ENCODE assay signal across 14 cellular contexts in the genomic region with DNA sequence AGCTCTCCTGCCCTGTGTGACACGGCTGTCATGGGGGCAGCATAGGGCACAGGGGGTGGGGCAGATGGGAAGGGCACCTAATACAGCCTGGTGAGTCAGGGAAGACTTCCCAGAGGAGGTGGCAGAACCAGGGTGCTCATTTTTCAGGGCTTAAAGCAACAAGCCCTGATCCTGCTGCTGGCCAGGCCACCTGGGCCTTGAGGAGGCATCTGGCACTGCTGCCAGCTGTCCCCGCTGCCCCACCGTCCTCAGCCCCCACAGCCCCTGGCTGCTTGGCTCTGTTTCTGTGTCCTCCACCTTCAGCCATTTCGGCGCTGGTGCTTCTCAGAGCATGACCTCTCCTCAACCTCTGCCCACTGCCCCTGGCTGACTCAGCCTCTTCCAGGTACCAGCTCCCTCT. TPM values are rescaled to one million over a fixed set of nuclear protein-coding genes. Genes with fewer than 3 reads are reported as not detected.
A peak's percentile ranks its signal among the peaks of the same experiment; 100 is the strongest.
DNase-seq lines count a peak whose midpoint lies in the region; ATAC-seq and TF ChIP-seq lines count a peak whose summit lies in the region.
"Had no signal": no experiment of that assay in that cellular context is flagged by ENCODE, and none has a peak within 500 bp of the region (broad histone marks: within the 10 kb centered on the region; RNA-seq: fewer than 3 reads in every experiment).

No MANE protein-coding gene starts in this region.

- no peak for TF ChIP-seq EP300 in tibial nerve (IDR thresholded peaks at IDR 0.05)

- intact Hi-C loops in activated naive CD4-positive, alpha-beta T cell treated with anti-CD3 and anti-CD28 coated beads for 36 hours (cut with micrococcal nuclease): no loop called here

- peaks cover 35% of the 10 kb centered on the region for H3K4me1 Mint-ChIP-seq in activated naive CD4-positive, alpha-beta T cell treated with anti-CD3 and anti-CD28 coated beads for 36 hours (ENCODE audit: low read depth)
- peaks cover 31% of the 10 kb centered on the region for H3K4me1 Mint-ChIP-seq in memory B cell

- TF ChIP-seq CTCF in tibial nerve (IDR thresholded peaks at IDR 0.05) (no peak), GM10266 (IDR thresholded peaks at IDR 0.05; ENCODE audit: control insufficient read depth, insufficient read depth, low read depth, missing control alignments) (no peak)

- H3K27ac ChIP-seq in tibial nerve: peak overlapping the region; percentile 79 to 98 (median 96)

- H3K27me3 ChIP-seq in tibial nerve: no peaks in the 10 kb centered on the region
- H3K27me3 ChIP-seq: testis had no signal

- peaks cover 0 to 74% (median 56%) of the 10 kb centered on the region in 4 donors for H3K4me1 ChIP-seq in tibial nerve

- CTCF ChIA-PET in activated naive CD4-positive, alpha-beta T cell treated with anti-CD3 and anti-CD28 coated beads for 36 hours (lab: Charles Lee): no interaction called here

- H3K4me3 Mint-ChIP-seq in activated naive CD4-positive, alpha-beta T cell treated with anti-CD3 and anti-CD28 coated beads for 36 hours: no peak overlapping the region
- H3K4me3 Mint-ChIP-seq in memory B cell: no peak overlapping the region

- no peak for ATAC-seq in activated naive CD4-positive, alpha-beta T cell treated with anti-CD3 and anti-CD28 coated beads, Interleukin-2, amount 50 U/mL, for 72 hours
- ATAC-seq in memory B cell (ENCODE audit: low read depth): no peak

- peaks cover 8 to 57% (median 14%) of the 10 kb centered on the region in 3 donors for H3K36me3 ChIP-seq in tibial nerve

- H3K27ac Mint-ChIP-seq in activated naive CD4-positive, alpha-beta T cell treated with anti-CD3 and anti-CD28 coated beads for 36 hours: peak overlapping the region; percentile 64
- H3K27ac Mint-ChIP-seq in activated naive CD4-positive, alpha-beta T cell treated with anti-CD3 and anti-CD28 coated beads, Interleukin-2, amount 50 U/mL, for 72 hours: peak overlapping the region; percentile 64 to 93
- H3K27ac Mint-ChIP-seq in memory B cell: peak overlapping the region; percentile 56

- H3K36me3 Mint-ChIP-seq in activated naive CD4-positive, alpha-beta T cell treated with anti-CD3 and anti-CD28 coated beads for 36 hours (ENCODE audit: low read depth): peaks cover 13% of the 10 kb centered on the region
- peaks cover 20 to 22% of the 10 kb centered on the region in 2 donors for H3K36me3 Mint-ChIP-seq in activated naive CD4-positive, alpha-beta T cell treated with anti-CD3 and anti-CD28 coated beads, Interleukin-2, amount 50 U/mL, for 72 hours
- H3K36me3 Mint-ChIP-seq in memory B cell: peaks cover 12% of the 10 kb centered on the region

- H3K9me3 Mint-ChIP-seq in activated naive CD4-positive, alpha-beta T cell treated with anti-CD3 and anti-CD28 coated beads for 36 hours: no peaks in the 10 kb centered on the region
- H3K9me3 Mint-ChIP-seq in activated naive CD4-positive, alpha-beta T cell treated with anti-CD3 and anti-CD28 coated beads, Interleukin-2, amount 50 U/mL, for 72 hours: no peaks in the 10 kb centered on the region
- no peaks in the 10 kb centered on the region for H3K9me3 Mint-ChIP-seq in memory B cell

- DNase-seq in activated naive CD4-positive, alpha-beta T cell treated with anti-CD3 and anti-CD28 coated beads for 36 hours: no peak
- no peak for DNase-seq in activated naive CD4-positive, alpha-beta T cell treated with anti-CD3 and anti-CD28 coated beads, Interleukin-2, amount 50 U/mL, for 16 hours
- DNase-seq in activated naive CD4-positive, alpha-beta T cell treated with anti-CD3 and anti-CD28 coated beads, Interleukin-2, amount 50 U/mL, for 72 hours (ENCODE audit: low spot score in 2 of 2): no peak
- DNase-seq in memory B cell (ENCODE audit: low spot score in 2 of 2): no peak
- no peak for DNase-seq in tibial nerve (ENCODE audit: low spot score in 2 of 2)
- no peak for DNase-seq in NCI-H1930 (lab: John Stamatoyannopoulos, UW)
- DNase-seq in cerebellar cortex (ENCODE audit: low spot score): no peak
- no peak for DNase-seq in GM10266 (ENCODE audit: extremely low spot score)
- DNase-seq: activated CD4-positive, alpha-beta T cell treated with anti-CD3 and anti-CD28 coated beads, Interleukin-2, amount 50 U/mL, for 4 hours; aorta; effector CD8-positive, alpha-beta T cell; testis had no signal

- H3K9me3 ChIP-seq in tibial nerve: no peaks in the 10 kb centered on the region
- H3K9me3 ChIP-seq: testis had no signal

- 58 to 66% methylated on average over 5 of the region's 5 CpGs for whole genome bisulfite sequencing in tibial nerve, 2 donors

- no peak for TF ChIP-seq POLR2A in tibial nerve (IDR thresholded peaks at IDR 0.05)

- no peaks in the 10 kb centered on the region for H3K27me3 Mint-ChIP-seq in activated naive CD4-positive, alpha-beta T cell treated with anti-CD3 and anti-CD28 coated beads for 36 hours (ENCODE audit: low read depth)
- H3K27me3 Mint-ChIP-seq in memory B cell: no peaks in the 10 kb centered on the region

- H3K4me3 ChIP-seq in tibial nerve: peak overlapping the region in 2 of 4 donors; percentile 8 to 97
- H3K4me3 ChIP-seq: testis had no signal

RNA-seq across cellular contexts. Expression of gene MAP3K11, which starts 4.3 kb away (rescaled TPM):
- total RNA-seq in activated naive CD4-positive, alpha-beta T cell treated with anti-CD3 and anti-CD28 coated beads for 36 hours: 10 to 100 TPM; 28.9 to 32.7 TPM
- total RNA-seq in activated naive CD4-positive, alpha-beta T cell treated with anti-CD3 and anti-CD28 coated beads, Interleukin-2, amount 50 U/mL, for 72 hours: 10 to 100 TPM; 73.6 to 76.5 TPM
- 100 to 1,000 TPM in 1 of 4 donors, 10 to 100 TPM in 3; 64.2 to 112 (median 83.9) TPM for total RNA-seq in tibial nerve

RNA-seq across cellular contexts. Expression of gene PCNX3, which starts 5.9 kb away (rescaled TPM):
- 10 to 100 TPM; 21.6 to 24.7 TPM for total RNA-seq in activated naive CD4-positive, alpha-beta T cell treated with anti-CD3 and anti-CD28 coated beads for 36 hours
- 10 to 100 TPM; 34.8 to 48.1 TPM for total RNA-seq in activated naive CD4-positive, alpha-beta T cell treated with anti-CD3 and anti-CD28 coated beads, Interleukin-2, amount 50 U/mL, for 72 hours
- 10 to 100 TPM; 21.0 to 53.4 (median 29.8) TPM for total RNA-seq in tibial nerve

RNA-seq across cellular contexts. Expression of gene KCNK7, which starts 14.1 kb away (rescaled TPM):
- total RNA-seq in activated naive CD4-positive, alpha-beta T cell treated with anti-CD3 and anti-CD28 coated beads for 36 hours: under 1 TPM in 1 of 2 experiments, not detected in 1; 0.35 TPM
- under 1 TPM; 0.66 to 0.74 TPM for total RNA-seq in activated naive CD4-positive, alpha-beta T cell treated with anti-CD3 and anti-CD28 coated beads, Interleukin-2, amount 50 U/mL, for 72 hours
- total RNA-seq in tibial nerve: 1 to 10 TPM in 2 of 4 donors, under 1 TPM in 1, not detected in 1; 0.63 to 3.3 (median 1.2) TPM
- total RNA-seq: Daoy, SK-MEL-5 had no signal

RNA-seq across cellular contexts. Expression of gene SIPA1, which starts 28.2 kb away (rescaled TPM):
- total RNA-seq in activated naive CD4-positive, alpha-beta T cell treated with anti-CD3 and anti-CD28 coated beads for 36 hours: 100 to 1,000 TPM; 146 to 150 TPM
- total RNA-seq in activated naive CD4-positive, alpha-beta T cell treated with anti-CD3 and anti-CD28 coated beads, Interleukin-2, amount 50 U/mL, for 72 hours: 100 to 1,000 TPM; 185 to 203 TPM
- 100 to 1,000 TPM in 1 of 4 donors, 10 to 100 TPM in 3; 50.2 to 103 (median 65.0) TPM for total RNA-seq in tibial nerve

RNA-seq across cellular contexts. Expression of gene EHBP1L1, which starts 33.9 kb away (rescaled TPM):
- 10 to 100 TPM; 51.9 to 54.6 TPM for total RNA-seq in activated naive CD4-positive, alpha-beta T cell treated with anti-CD3 and anti-CD28 coated beads for 36 hours
- 100 to 1,000 TPM; 101 to 144 TPM for total RNA-seq in activated naive CD4-positive, alpha-beta T cell treated with anti-CD3 and anti-CD28 coated beads, Interleukin-2, amount 50 U/mL, for 72 hours
- total RNA-seq in tibial nerve: 100 to 1,000 TPM in 3 of 4 donors, 10 to 100 TPM in 1; 87.3 to 186 (median 110) TPM
